In genomic region chr11:742156-742546, GRCh38 we compare ENCODE assay signal across 1 cellular context.
TF ChIP-seq lines count a peak whose summit lies in the region.

No MANE protein-coding gene starts in this region.

TF ChIP-seq in HCT116, 20 proteins besides CTCF, POLR2A, EP300 and RAD21 (continued from another document):
- TF ChIP-seq, protein P1, sequence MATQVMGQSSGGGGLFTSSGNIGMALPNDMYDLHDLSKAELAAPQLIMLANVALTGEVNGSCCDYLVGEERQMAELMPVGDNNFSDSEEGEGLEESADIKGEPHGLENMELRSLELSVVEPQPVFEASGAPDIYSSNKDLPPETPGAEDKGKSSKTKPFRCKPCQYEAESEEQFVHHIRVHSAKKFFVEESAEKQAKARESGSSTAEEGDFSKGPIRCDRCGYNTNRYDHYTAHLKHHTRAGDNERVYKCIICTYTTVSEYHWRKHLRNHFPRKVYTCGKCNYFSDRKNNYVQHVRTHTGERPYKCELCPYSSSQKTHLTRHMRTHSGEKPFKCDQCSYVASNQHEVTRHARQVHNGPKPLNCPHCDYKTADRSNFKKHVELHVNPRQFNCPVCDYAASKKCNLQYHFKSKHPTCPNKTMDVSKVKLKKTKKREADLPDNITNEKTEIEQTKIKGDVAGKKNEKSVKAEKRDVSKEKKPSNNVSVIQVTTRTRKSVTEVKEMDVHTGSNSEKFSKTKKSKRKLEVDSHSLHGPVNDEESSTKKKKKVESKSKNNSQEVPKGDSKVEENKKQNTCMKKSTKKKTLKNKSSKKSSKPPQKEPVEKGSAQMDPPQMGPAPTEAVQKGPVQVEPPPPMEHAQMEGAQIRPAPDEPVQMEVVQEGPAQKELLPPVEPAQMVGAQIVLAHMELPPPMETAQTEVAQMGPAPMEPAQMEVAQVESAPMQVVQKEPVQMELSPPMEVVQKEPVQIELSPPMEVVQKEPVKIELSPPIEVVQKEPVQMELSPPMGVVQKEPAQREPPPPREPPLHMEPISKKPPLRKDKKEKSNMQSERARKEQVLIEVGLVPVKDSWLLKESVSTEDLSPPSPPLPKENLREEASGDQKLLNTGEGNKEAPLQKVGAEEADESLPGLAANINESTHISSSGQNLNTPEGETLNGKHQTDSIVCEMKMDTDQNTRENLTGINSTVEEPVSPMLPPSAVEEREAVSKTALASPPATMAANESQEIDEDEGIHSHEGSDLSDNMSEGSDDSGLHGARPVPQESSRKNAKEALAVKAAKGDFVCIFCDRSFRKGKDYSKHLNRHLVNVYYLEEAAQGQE (IDR thresholded peaks at IDR 0.05; ENCODE audit: low read depth): no peak
- TF ChIP-seq EZH2phosphoT487 (IDR thresholded peaks at IDR 0.05; ENCODE audit: borderline replicate concordance) (no peak), CEBPB (IDR thresholded peaks at IDR 0.05; ENCODE audit: low read depth) (no peak), SRF (IDR thresholded peaks at IDR 0.05; ENCODE audit: low read depth) (no peak), ELF1 (IDR thresholded peaks at IDR 0.05; ENCODE audit: borderline replicate concordance, low read depth) (no peak), JUND (IDR thresholded peaks at IDR 0.05) (no peak), FOSL1 (IDR thresholded peaks at IDR 0.05; ENCODE audit: low read depth) (no peak), POLR2AphosphoS5 (IDR thresholded peaks at IDR 0.05; ENCODE audit: low read depth, low read length) (no peak), ZFX (IDR thresholded peaks at IDR 0.05) (no peak), CBX3 (IDR thresholded peaks at IDR 0.05; ENCODE audit: low read depth) (no peak), EGR1 (IDR thresholded peaks at IDR 0.05; ENCODE audit: low read depth) (no peak), TCF7L2 (IDR thresholded peaks at IDR 0.05; ENCODE audit: borderline replicate concordance, extremely low read depth, insufficient read depth, insufficient read length) (no peak), MAX (IDR thresholded peaks at IDR 0.05) (no peak)
- TF ChIP-seq, protein P2, sequence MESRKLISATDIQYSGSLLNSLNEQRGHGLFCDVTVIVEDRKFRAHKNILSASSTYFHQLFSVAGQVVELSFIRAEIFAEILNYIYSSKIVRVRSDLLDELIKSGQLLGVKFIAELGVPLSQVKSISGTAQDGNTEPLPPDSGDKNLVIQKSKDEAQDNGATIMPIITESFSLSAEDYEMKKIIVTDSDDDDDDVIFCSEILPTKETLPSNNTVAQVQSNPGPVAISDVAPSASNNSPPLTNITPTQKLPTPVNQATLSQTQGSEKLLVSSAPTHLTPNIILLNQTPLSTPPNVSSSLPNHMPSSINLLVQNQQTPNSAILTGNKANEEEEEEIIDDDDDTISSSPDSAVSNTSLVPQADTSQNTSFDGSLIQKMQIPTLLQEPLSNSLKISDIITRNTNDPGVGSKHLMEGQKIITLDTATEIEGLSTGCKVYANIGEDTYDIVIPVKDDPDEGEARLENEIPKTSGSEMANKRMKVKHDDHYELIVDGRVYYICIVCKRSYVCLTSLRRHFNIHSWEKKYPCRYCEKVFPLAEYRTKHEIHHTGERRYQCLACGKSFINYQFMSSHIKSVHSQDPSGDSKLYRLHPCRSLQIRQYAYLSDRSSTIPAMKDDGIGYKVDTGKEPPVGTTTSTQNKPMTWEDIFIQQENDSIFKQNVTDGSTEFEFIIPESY (IDR thresholded peaks at IDR 0.05; ENCODE audit: extremely low read depth, insufficient replicate concordance, low read length): no peak
- TF ChIP-seq, protein P3, sequence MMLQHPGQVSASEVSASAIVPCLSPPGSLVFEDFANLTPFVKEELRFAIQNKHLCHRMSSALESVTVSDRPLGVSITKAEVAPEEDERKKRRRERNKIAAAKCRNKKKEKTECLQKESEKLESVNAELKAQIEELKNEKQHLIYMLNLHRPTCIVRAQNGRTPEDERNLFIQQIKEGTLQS (IDR thresholded peaks at IDR 0.05): no peak
